1 cellular context compared by ENCODE assay signal in the genomic region with DNA sequence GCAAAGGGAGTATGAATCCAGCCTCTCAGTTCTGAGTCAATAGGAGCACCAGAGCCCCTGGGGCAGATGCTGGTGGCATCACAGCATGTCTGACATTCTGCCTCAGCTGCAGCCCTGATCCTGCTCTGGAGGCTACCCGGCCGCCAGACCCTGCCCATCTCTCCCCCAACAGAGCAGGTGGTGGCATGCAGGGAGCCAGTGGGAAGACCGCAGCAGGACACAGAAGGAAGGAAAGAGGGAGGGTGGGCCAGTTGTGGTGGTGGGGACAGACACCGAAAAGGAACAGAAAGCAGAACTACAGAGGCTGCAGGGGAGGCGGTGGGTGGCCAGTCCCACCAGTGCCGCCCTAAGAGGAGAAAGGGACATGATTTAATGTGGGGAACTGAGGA.
TF ChIP-seq lines count a peak whose summit lies in the region.

No MANE protein-coding gene starts in this region.

TF ChIP-seq in HepG2, 621 proteins besides CTCF, POLR2A, EP300 and RAD21:
- TF ChIP-seq, protein P1, sequence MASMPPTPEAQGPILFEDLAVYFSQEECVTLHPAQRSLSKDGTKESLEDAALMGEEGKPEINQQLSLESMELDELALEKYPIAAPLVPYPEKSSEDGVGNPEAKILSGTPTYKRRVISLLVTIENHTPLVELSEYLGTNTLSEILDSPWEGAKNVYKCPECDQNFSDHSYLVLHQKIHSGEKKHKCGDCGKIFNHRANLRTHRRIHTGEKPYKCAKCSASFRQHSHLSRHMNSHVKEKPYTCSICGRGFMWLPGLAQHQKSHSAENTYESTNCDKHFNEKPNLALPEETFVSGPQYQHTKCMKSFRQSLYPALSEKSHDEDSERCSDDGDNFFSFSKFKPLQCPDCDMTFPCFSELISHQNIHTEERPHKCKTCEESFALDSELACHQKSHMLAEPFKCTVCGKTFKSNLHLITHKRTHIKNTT (CRISPR knock-in tag; IDR thresholded peaks at IDR 0.05): no peak
- TF ChIP-seq, protein P2, sequence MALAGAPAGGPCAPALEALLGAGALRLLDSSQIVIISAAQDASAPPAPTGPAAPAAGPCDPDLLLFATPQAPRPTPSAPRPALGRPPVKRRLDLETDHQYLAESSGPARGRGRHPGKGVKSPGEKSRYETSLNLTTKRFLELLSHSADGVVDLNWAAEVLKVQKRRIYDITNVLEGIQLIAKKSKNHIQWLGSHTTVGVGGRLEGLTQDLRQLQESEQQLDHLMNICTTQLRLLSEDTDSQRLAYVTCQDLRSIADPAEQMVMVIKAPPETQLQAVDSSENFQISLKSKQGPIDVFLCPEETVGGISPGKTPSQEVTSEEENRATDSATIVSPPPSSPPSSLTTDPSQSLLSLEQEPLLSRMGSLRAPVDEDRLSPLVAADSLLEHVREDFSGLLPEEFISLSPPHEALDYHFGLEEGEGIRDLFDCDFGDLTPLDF (CRISPR knock-in tag; IDR thresholded peaks at IDR 0.05): no peak
- no peak for TF ChIP-seq ZNF224 (CRISPR knock-in tag; IDR thresholded peaks at IDR 0.05)
- TF ChIP-seq HMGA1 (CRISPR knock-in tag; conservative IDR thresholded peaks at IDR 0.05): no peak
- TF ChIP-seq, protein P3, sequence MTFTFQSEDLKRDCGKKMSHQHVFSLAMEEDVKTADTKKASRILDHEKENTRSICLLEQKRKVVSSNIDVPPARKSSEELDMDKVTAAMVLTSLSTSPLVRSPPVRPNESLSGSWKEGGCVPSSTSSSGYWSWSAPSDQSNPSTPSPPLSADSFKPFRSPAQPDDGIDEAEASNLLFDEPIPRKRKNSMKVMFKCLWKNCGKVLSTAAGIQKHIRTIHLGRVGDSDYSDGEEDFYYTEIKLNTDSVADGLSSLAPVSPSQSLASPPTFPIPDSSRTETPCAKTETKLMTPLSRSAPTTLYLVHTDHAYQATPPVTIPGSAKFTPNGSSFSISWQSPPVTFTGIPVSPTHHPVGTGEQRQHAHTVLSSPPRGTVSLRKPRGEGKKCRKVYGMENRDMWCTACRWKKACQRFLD (CRISPR knock-in tag; IDR thresholded peaks at IDR 0.05; ENCODE audit: borderline replicate concordance): no peak
- TF ChIP-seq, protein P4, sequence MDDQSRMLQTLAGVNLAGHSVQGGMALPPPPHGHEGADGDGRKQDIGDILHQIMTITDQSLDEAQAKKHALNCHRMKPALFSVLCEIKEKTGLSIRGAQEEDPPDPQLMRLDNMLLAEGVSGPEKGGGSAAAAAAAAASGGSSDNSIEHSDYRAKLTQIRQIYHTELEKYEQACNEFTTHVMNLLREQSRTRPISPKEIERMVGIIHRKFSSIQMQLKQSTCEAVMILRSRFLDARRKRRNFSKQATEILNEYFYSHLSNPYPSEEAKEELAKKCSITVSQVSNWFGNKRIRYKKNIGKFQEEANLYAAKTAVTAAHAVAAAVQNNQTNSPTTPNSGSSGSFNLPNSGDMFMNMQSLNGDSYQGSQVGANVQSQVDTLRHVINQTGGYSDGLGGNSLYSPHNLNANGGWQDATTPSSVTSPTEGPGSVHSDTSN (CRISPR knock-in tag; IDR thresholded peaks at IDR 0.05; ENCODE audit: borderline replicate concordance): no peak
- no peak for TF ChIP-seq ZNF572 (CRISPR knock-in tag; IDR thresholded peaks at IDR 0.05)
- TF ChIP-seq ZBTB7A (CRISPR knock-in tag; IDR thresholded peaks at IDR 0.05): no peak
- TF ChIP-seq SIN3B (IDR thresholded peaks at IDR 0.05; ENCODE audit: low read length): no peak
- no peak for TF ChIP-seq RFX1 (IDR thresholded peaks at IDR 0.05)
- no peak for TF ChIP-seq ZFP37 (CRISPR knock-in tag; IDR thresholded peaks at IDR 0.05; ENCODE audit: borderline replicate concordance)
- TF ChIP-seq, protein P5, sequence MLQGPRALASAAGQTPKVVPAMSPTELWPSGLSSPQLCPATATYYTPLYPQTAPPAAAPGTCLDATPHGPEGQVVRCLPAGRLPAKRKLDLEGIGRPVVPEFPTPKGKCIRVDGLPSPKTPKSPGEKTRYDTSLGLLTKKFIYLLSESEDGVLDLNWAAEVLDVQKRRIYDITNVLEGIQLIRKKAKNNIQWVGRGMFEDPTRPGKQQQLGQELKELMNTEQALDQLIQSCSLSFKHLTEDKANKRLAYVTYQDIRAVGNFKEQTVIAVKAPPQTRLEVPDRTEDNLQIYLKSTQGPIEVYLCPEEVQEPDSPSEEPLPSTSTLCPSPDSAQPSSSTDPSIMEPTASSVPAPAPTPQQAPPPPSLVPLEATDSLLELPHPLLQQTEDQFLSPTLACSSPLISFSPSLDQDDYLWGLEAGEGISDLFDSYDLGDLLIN (CRISPR knock-in tag; IDR thresholded peaks at IDR 0.05; ENCODE audit: borderline replicate concordance): no peak
- no peak for TF ChIP-seq ZSCAN20 (CRISPR knock-in tag; IDR thresholded peaks at IDR 0.05; ENCODE audit: borderline replicate concordance)
- no peak for TF ChIP-seq ARHGAP35 (CRISPR knock-in tag; IDR thresholded peaks at IDR 0.05; ENCODE audit: borderline replicate concordance)
- no peak for TF ChIP-seq TEAD2 (CRISPR knock-in tag; IDR thresholded peaks at IDR 0.05)
- TF ChIP-seq, protein P6, sequence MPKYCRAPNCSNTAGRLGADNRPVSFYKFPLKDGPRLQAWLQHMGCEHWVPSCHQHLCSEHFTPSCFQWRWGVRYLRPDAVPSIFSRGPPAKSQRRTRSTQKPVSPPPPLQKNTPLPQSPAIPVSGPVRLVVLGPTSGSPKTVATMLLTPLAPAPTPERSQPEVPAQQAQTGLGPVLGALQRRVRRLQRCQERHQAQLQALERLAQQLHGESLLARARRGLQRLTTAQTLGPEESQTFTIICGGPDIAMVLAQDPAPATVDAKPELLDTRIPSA (CRISPR knock-in tag; IDR thresholded peaks at IDR 0.05; ENCODE audit: borderline replicate concordance): no peak
- no peak for TF ChIP-seq SOX6 (IDR thresholded peaks at IDR 0.05)
- no peak for TF ChIP-seq SOX6 (CRISPR knock-in tag; IDR thresholded peaks at IDR 0.05)
TF ChIP-seq in HepG2: peak in this region for 0.
